Comparison of ENCODE assay signal across 18 cellular contexts in genomic region chr6:92124126-92124525, GRCh38.
DNase-seq lines count a peak whose midpoint lies in the region; ATAC-seq, FAIRE-seq and TF ChIP-seq lines count a peak whose summit lies in the region.
"Had no signal": no experiment of that assay in that cellular context is flagged by ENCODE, and none has a peak within 500 bp of the region (broad histone marks: within the 10 kb centered on the region; RNA-seq: fewer than 3 reads in every experiment).

No MANE protein-coding gene starts in this region.

- no peak overlapping the region for H2BK20ac ChIP-seq in H1 (ENCODE audit: low read length)

- no peak overlapping the region for H2BK120ac ChIP-seq in H1 (replicated peaks; ENCODE audit: low read depth, low read length)

- no peak overlapping the region for H3K18ac ChIP-seq in H1 (ENCODE audit: extremely low read depth, low read length)

- no peak for TF ChIP-seq EP300 in H1 (IDR thresholded peaks at IDR 0.05; ENCODE audit: borderline replicate concordance in 1 of 2, low read depth in 2 of 2, low read length in 2 of 2)

- TF ChIP-seq RAD21 in H1 (IDR thresholded peaks at IDR 0.05 in 1 of 2, conservative IDR thresholded peaks at IDR 0.05 in 1 of 2; ENCODE audit: low read depth in 2 of 2, low read length in 2 of 2) = no peak

- no peak for TF ChIP-seq POLR2A in H1 (IDR thresholded peaks at IDR 0.05; ENCODE audit: control extremely low read depth in 1 of 2, low read depth in 2 of 2, low read length in 2 of 2)

- no peak overlapping the region for H2BK5ac ChIP-seq in H1 (ENCODE audit: low read depth, low read length)

- H3K27ac ChIP-seq in H1 (ENCODE audit: low read depth, low read length) = no peak overlapping the region
- H3K27ac ChIP-seq in small intestine (ENCODE audit: low read depth in 1 of 2, low read length in 1 of 2) = no peak overlapping the region
- H3K27ac ChIP-seq: adrenal gland, GM23248 had no signal

- no peaks in the 10 kb centered on the region for H3K79me1 ChIP-seq in H1 (ENCODE audit: low read depth, low read length)

- no peaks in the 10 kb centered on the region for H3K23me2 ChIP-seq in H1 (ENCODE audit: low read depth, low read length)

- H3K36me3 ChIP-seq in H1 (ENCODE audit: control insufficient read depth in 2 of 4, insufficient read depth in 4 of 4, low read length in 3 of 4) = no peaks in the 10 kb centered on the region
- H3K36me3 ChIP-seq in small intestine (ENCODE audit: control insufficient read depth in 2 of 2, insufficient read depth in 2 of 2, low read length in 2 of 2) = no peaks in the 10 kb centered on the region
- H3K36me3 ChIP-seq: adrenal gland had no signal

- no peak overlapping the region for H3K56ac ChIP-seq in H1 (replicated peaks; ENCODE audit: insufficient read length, low read depth, low read length)

- no peaks in the 10 kb centered on the region for H3K27me3 ChIP-seq in H1 (replicated peaks in 1 of 4; ENCODE audit: control insufficient read depth in 3 of 4, extremely low read depth in 1 of 4, insufficient read depth in 3 of 4, low read length in 3 of 4)
- H3K27me3 ChIP-seq in small intestine (ENCODE audit: control insufficient read depth in 2 of 2, insufficient read depth in 2 of 2, low read length in 2 of 2) = no peaks in the 10 kb centered on the region
- H3K27me3 ChIP-seq: adrenal gland had no signal

- no peak overlapping the region for H4K8ac ChIP-seq in H1 (ENCODE audit: extremely low read depth, insufficient read depth, low read length)

- no peak overlapping the region for H2AK5ac ChIP-seq in H1 (ENCODE audit: low read depth, low read length)

- CTCF ChIA-PET in H1 (lab: Charles Lee; ENCODE audit: partially characterized antibody) = interaction anchor here (0.6 to 1.3 kb wide), 4 partner anchors 8 to 152 kb away, joined by 3 read pairs; no protein-coding TSS in a partner anchor

- no peaks in the 10 kb centered on the region for H3K9me3 ChIP-seq in H1 (ENCODE audit: insufficient read depth in 2 of 2, low read depth in 1 of 2, low read length in 1 of 2)
- no peaks in the 10 kb centered on the region for H3K9me3 ChIP-seq in small intestine (ENCODE audit: control insufficient read depth, low read depth)
- H3K9me3 ChIP-seq: adrenal gland had no signal

- H2BK15ac ChIP-seq in H1 (ENCODE audit: low read length) = no peak overlapping the region; the same call in 1 of the 2 replicates

- H3K14ac ChIP-seq in H1 (ENCODE audit: insufficient read length) = no peak overlapping the region

- no peak for ATAC-seq in GM21723 (IDR thresholded peaks at IDR 0.05; ENCODE audit: unreplicated experiment)
- ATAC-seq: HepG2, Panc1 had no signal

- H3K79me2 ChIP-seq in H1 (ENCODE audit: control insufficient read depth in 1 of 2, insufficient read depth in 2 of 2, low read length in 2 of 2) = no peaks in the 10 kb centered on the region

- H2BK12ac ChIP-seq in H1 (ENCODE audit: low read depth, low read length) = peak overlapping the region; percentile 20; the same call in 1 of the 2 replicates

- TF ChIP-seq CTCF in H1 (IDR thresholded peaks at IDR 0.05; ENCODE audit: control extremely low read depth in 1 of 3, insufficient read depth in 1 of 3, low read depth in 1 of 3, low read length in 3 of 3) = no peak

- H3K4me3 ChIP-seq in H1 (ENCODE audit: extremely low read depth in 1 of 4, insufficient read depth in 2 of 4, low read depth in 3 of 4, low read length in 4 of 4) (no peak overlapping the region), small intestine (ENCODE audit: low read depth in 1 of 2, low read length in 2 of 2) (no peak overlapping the region)
- H3K4me3 ChIP-seq: adrenal gland, GM23248, lung had no signal

- FAIRE-seq in H1 (lab: Jason Lieb, UNC) (no peak), small intestine (lab: Jason Lieb, UNC) (no peak)
- FAIRE-seq: frontal cortex, HepG2 had no signal

- DNase-seq in HPDE6-E6E7 (ENCODE audit: extremely low spot score) (peak; percentile 41), RPMI7951 (ENCODE audit: low read depth) (peak; percentile 3), H1 (ENCODE audit: low read depth in 1 of 2, low spot score in 2 of 2) (no peak), occipital lobe (lab: John Stamatoyannopoulos, UW) (peak; percentile 3), globus pallidus (ENCODE audit: low spot score) (no peak), small intestine (no peak)
- DNase-seq in stimulated activated CD4-positive, alpha-beta T cell treated with anti-CD3 and anti-CD28 coated beads, Interleukin-4, amount 100 ng/mL, for 24 hours = no peak
- DNase-seq: activated CD4-positive, alpha-beta T cell treated with anti-CD3 and anti-CD28 coated beads, Interleukin-2, amount 10 ng/mL, durations not matched to agents 24 days and 14 days; activated T-cell treated with anti-CD3 and anti-CD28 coated beads, Interleukin-2, amount 50 U/mL, for 1 hour; adrenal gland; effector CD8-positive, alpha-beta T cell; GM23248; NCI-H2227 treated with DMSO at 0.1 percent for 48 hours had no signal

- no peak overlapping the region for H3K9ac ChIP-seq in H1 (replicated peaks in 1 of 4; ENCODE audit: extremely low read depth in 1 of 4, low read depth in 3 of 4, low read length in 3 of 4)
- H3K9ac ChIP-seq: GM23248 had no signal

- peak overlapping the region; percentile 70; the same call in 1 of the 2 replicates for H2AFZ ChIP-seq in H1 (ENCODE audit: low read length)
- H2AFZ ChIP-seq: GM23248 had no signal

- H3K4ac ChIP-seq in H1 (replicated peaks; ENCODE audit: insufficient read length, low read depth, low read length) = no peak overlapping the region

- no peak overlapping the region for H4K91ac ChIP-seq in H1 (replicated peaks; ENCODE audit: insufficient read length, low read length)

- no peaks in the 10 kb centered on the region for H4K20me1 ChIP-seq in H1 (replicated peaks in 1 of 2; ENCODE audit: control insufficient read depth in 1 of 2, insufficient read depth in 2 of 2, low read length in 2 of 2)

- no peak overlapping the region for H4K5ac ChIP-seq in H1 (ENCODE audit: insufficient read length, low read depth, low read length)

- no peak overlapping the region for H3K23ac ChIP-seq in H1 (ENCODE audit: insufficient read length)

- H3K4me2 ChIP-seq in H1 (ENCODE audit: insufficient read depth in 1 of 2, low read depth in 2 of 2, low read length in 2 of 2) = no peak overlapping the region

- WGBS in H1 (ENCODE audit: extremely low coverage in 1 of 2, insufficient coverage in 1 of 2, insufficient read length in 1 of 2, insufficient replicate concordance in 2 of 2, low coverage in 1 of 2, low lambda C conversion rate in 2 of 2, missing lambda C conversion rate in 1 of 2), 2 experiments = 74% methylated on average over 8 of the region's 8 CpGs; no CpG with 5 or more reads in 1 of the 2 experiments
- WGBS in small intestine, 3 donors = 59 to 85% (median 64%) methylated on average over 8 of the region's 8 CpGs

- POLR2A ChIA-PET in H1 (lab: Charles Lee; ENCODE audit: partially characterized antibody) = no interaction called here

- H3K4me1 ChIP-seq in H1 (replicated peaks in 1 of 4; ENCODE audit: control insufficient read depth in 3 of 4, insufficient read depth in 4 of 4, low read length in 3 of 4) (peaks cover 0 to 7% (median 1%) of the 10 kb centered on the region in 4 experiments; a peak in 2 of 7 replicates), small intestine (ENCODE audit: control insufficient read depth in 2 of 2, insufficient read depth in 1 of 2, low read depth in 1 of 2, low read length in 1 of 2) (peaks cover 0 to 3% of the 10 kb centered on the region in 2 donors)
- H3K4me1 ChIP-seq: adrenal gland had no signal

TF ChIP-seq in H1, 55 proteins besides CTCF, POLR2A, EP300 and RAD21:
- TF ChIP-seq POU5F1 (IDR thresholded peaks at IDR 0.05; ENCODE audit: low read depth, low read length) = no peak
- no peak for TF ChIP-seq FOSL1 (IDR thresholded peaks at IDR 0.05; ENCODE audit: insufficient read depth, low read depth, low read length)
- TF ChIP-seq CEBPB (IDR thresholded peaks at IDR 0.05; ENCODE audit: low read depth, low read length) = no peak

Comparison
In these comparisons a context has a peak if more than half of its experiments do, and no peak if none do; other contexts are left out.
1. DNase-seq: peak in HPDE6-E6E7 (single experiment), RPMI7951 (single experiment) and occipital lobe (single experiment); none in H1 (0 of 2), globus pallidus (single experiment), stimulated activated CD4-positive, alpha-beta T cell treated with anti-CD3 and anti-CD28 coated beads, Interleukin-4, amount 100 ng/mL, for 24 hours (single experiment) and small intestine (single experiment).